In genomic region chr16:980595-980854, GRCh38 we compare ENCODE assay signal across 16 cellular contexts. TPM values are rescaled to one million over a fixed set of nuclear protein-coding genes. Genes with fewer than 3 reads are reported as not detected.
DNase-seq lines count a peak whose midpoint lies in the region; ATAC-seq, FAIRE-seq and TF ChIP-seq lines count a peak whose summit lies in the region.
"Had no signal": no experiment of that assay in that cellular context is flagged by ENCODE, and none has a peak within 500 bp of the region (broad histone marks: within the 10 kb centered on the region; RNA-seq: fewer than 3 reads in every experiment).

No MANE protein-coding gene starts in this region.

- peak overlapping the region; percentile 98 for H3K27ac ChIP-seq in caudate nucleus (ENCODE audit: low read depth, low read length)
- H3K27ac ChIP-seq in left lung = no peak overlapping the region
- H3K27ac ChIP-seq: HL-60 had no signal

- H3K4me3 ChIP-seq in H7 (ENCODE audit: insufficient read depth, low read depth, low read length) (peak overlapping the region; percentile 63), left lung (peak overlapping the region; percentile 21 to 42)

- H3K36me3 Mint-ChIP-seq in stimulated activated effector memory CD8-positive, alpha-beta T cell treated with anti-CD3 and anti-CD28 coated beads, Interleukin-12 subunit alpha, Interleukin-12 subunit beta, amount 100 ng/mL, for 72 hours = no peaks in the 10 kb centered on the region
- H3K36me3 Mint-ChIP-seq: activated naive CD8-positive, alpha-beta T cell; mesothelial cell of epicardium; type B pancreatic cell had no signal

- DNase-seq in H7 (no peak), caudate nucleus (lab: John Stamatoyannopoulos, UW) (peak in 5 of 61 donors; percentile 26 to 69 (median 64)), left lung (no peak), D341Med (ENCODE audit: low spot score) (no peak), GDM1 (lab: John Stamatoyannopoulos, UW) (no peak), GM13977 (ENCODE audit: low spot score) (no peak), GM12891 (ENCODE audit: insufficient read length, low spot score) (no peak)
- DNase-seq in stimulated activated effector memory CD8-positive, alpha-beta T cell treated with anti-CD3 and anti-CD28 coated beads, Interleukin-12 subunit alpha, Interleukin-12 subunit beta, amount 100 ng/mL, for 72 hours (ENCODE audit: low spot score in 2 of 2) = no peak
- DNase-seq: HCEC 1CT, NCI-H1436 treated with DMSO at 0.1 percent for 48 hours had no signal

- TF ChIP-seq CTCF in left lung (IDR thresholded peaks at IDR 0.05) = no peak
- TF ChIP-seq CTCF in GM13977 (IDR thresholded peaks at IDR 0.05; ENCODE audit: extremely low read depth, insufficient read depth, missing control alignments) = no peak

- H3K4me1 Mint-ChIP-seq in stimulated activated effector memory CD8-positive, alpha-beta T cell treated with anti-CD3 and anti-CD28 coated beads, Interleukin-12 subunit alpha, Interleukin-12 subunit beta, amount 100 ng/mL, for 72 hours = peaks cover 9% of the 10 kb centered on the region
- H3K4me1 Mint-ChIP-seq: mesothelial cell of epicardium had no signal

- no peak for FAIRE-seq in GM12891 (lab: Jason Lieb, UNC)
- FAIRE-seq: RCC 7860 had no signal

- peaks cover 0 to 20% of the 10 kb centered on the region in 2 donors for H3K4me1 ChIP-seq in left lung

- H3K36me3 ChIP-seq in H7 (replicated peaks; ENCODE audit: control insufficient read depth, insufficient read depth, low read length) (no peaks in the 10 kb centered on the region), left lung (no peaks in the 10 kb centered on the region)

- ATAC-seq in left lung = no peak
- ATAC-seq in stimulated activated effector memory CD8-positive, alpha-beta T cell treated with anti-CD3 and anti-CD28 coated beads, Interleukin-12 subunit alpha, Interleukin-12 subunit beta, amount 100 ng/mL, for 72 hours = no peak

- in situ Hi-C loops in GM13977 (cut with MboI; ENCODE audit: low pct_unique_long_range_greater_than_20kb, low sequenced_read_pairs, unreplicated experiment) = no loop called here

- intact Hi-C loops in left lung (cut with DNase I) = no loop called here

- no peak overlapping the region for H3K27ac Mint-ChIP-seq in stimulated activated effector memory CD8-positive, alpha-beta T cell treated with anti-CD3 and anti-CD28 coated beads, Interleukin-12 subunit alpha, Interleukin-12 subunit beta, amount 100 ng/mL, for 72 hours
- H3K27ac Mint-ChIP-seq: activated naive CD8-positive, alpha-beta T cell; type B pancreatic cell had no signal

- H3K27me3 ChIP-seq in H7 (ENCODE audit: control insufficient read depth, insufficient read depth, low read length) = peaks cover 36% of the 10 kb centered on the region
- H3K27me3 ChIP-seq in left lung = peaks cover 31 to 85% of the 10 kb centered on the region in 2 donors

- H3K9me3 Mint-ChIP-seq in stimulated activated effector memory CD8-positive, alpha-beta T cell treated with anti-CD3 and anti-CD28 coated beads, Interleukin-12 subunit alpha, Interleukin-12 subunit beta, amount 100 ng/mL, for 72 hours = no peaks in the 10 kb centered on the region
- H3K9me3 Mint-ChIP-seq: mesothelial cell of epicardium, type B pancreatic cell had no signal

- H3K9me3 ChIP-seq in left lung = no peaks in the 10 kb centered on the region

- peak overlapping the region; percentile 75 for H3K4me3 Mint-ChIP-seq in stimulated activated effector memory CD8-positive, alpha-beta T cell treated with anti-CD3 and anti-CD28 coated beads, Interleukin-12 subunit alpha, Interleukin-12 subunit beta, amount 100 ng/mL, for 72 hours

- TF ChIP-seq POLR2A in GM12891 (IDR thresholded peaks at IDR 0.05; ENCODE audit: low read depth, low read length) = no peak

TF ChIP-seq in GM12891, 5 proteins besides CTCF, POLR2A, EP300 and RAD21:
- no peak for TF ChIP-seq PAX5 (IDR thresholded peaks at IDR 0.05; ENCODE audit: insufficient read depth, low read length, severe bottlenecking)
- no peak for TF ChIP-seq POU2F2 (IDR thresholded peaks at IDR 0.05; ENCODE audit: low read depth, low read length)
- no peak for TF ChIP-seq POLR2AphosphoS5 (IDR thresholded peaks at IDR 0.05; ENCODE audit: low read depth, low read length)
- no peak for TF ChIP-seq SPI1 (IDR thresholded peaks at IDR 0.05; ENCODE audit: low read depth, low read length)
- no peak for TF ChIP-seq TAF1 (IDR thresholded peaks at IDR 0.05; ENCODE audit: low read depth, low read length)
TF ChIP-seq in GM12891: peak in this region for 0.

RNA-seq across cellular contexts. Expression of gene SOX8, which starts 1.0 kb away (rescaled TPM):
- 10.0 and 12.8 TPM in 2 replicates for total RNA-seq in H7 (2014; rRNA removed; shearing (Covaris generic))
- under 1 TPM; 0.26 to 0.50 TPM for total RNA-seq in left lung
- polyA plus RNA-seq in GM12891 (2012; ENCODE audit: low read depth, missing spikeins) = 0.06 TPM
- total RNA-seq: fibroblast of lung had no signal

RNA-seq across cellular contexts. Expression of gene LMF1, which starts 9.7 kb away (rescaled TPM):
- 7.1 and 9.5 TPM in 2 replicates for total RNA-seq in H7 (2014; rRNA removed; shearing (Covaris generic))
- 10 to 100 TPM; 15.5 to 21.7 TPM for total RNA-seq in left lung
- 3.6 TPM for polyA plus RNA-seq in GM12891 (2012; ENCODE audit: low read depth, missing spikeins)
